21 cellular contexts compared by ENCODE assay signal in genomic region chr17:37465058-37465616, GRCh38. TPM values are rescaled to one million over a fixed set of nuclear protein-coding genes. Genes with fewer than 3 reads are reported as not detected.
DNase-seq lines count a peak whose midpoint lies in the region; ATAC-seq, FAIRE-seq and TF ChIP-seq lines count a peak whose summit lies in the region.
"Had no signal": no experiment of that assay in that cellular context is flagged by ENCODE, and none has a peak within 500 bp of the region (broad histone marks: within the 10 kb centered on the region; RNA-seq: fewer than 3 reads in every experiment).

No MANE protein-coding gene starts in this region.

- no peaks in the 10 kb centered on the region for H3K27me3 Mint-ChIP-seq in activated CD4-positive, alpha-beta T cell treated with anti-CD3 and anti-CD28 coated beads, Interleukin-2, amount 10 ng/mL, durations not matched to agents 24 days and 14 days
- H3K27me3 Mint-ChIP-seq: brain; stimulated activated naive CD8-positive, alpha-beta T cell treated with anti-CD3 and anti-CD28 coated beads, Interleukin-15, Interleukin-2, amounts not matched to agents 100 ng/mL and 50 ng/mL, for 24 hours had no signal

- no peaks in the 10 kb centered on the region for H3K27me3 ChIP-seq in endothelial cell of umbilical vein (ENCODE audit: control insufficient read depth in 2 of 2, insufficient read depth in 2 of 2, low read length in 2 of 2)
- H3K27me3 ChIP-seq: BLaER1, ovary had no signal

- peaks cover 18% of the 10 kb centered on the region for H3K4me1 Mint-ChIP-seq in activated CD4-positive, alpha-beta T cell treated with anti-CD3 and anti-CD28 coated beads, Interleukin-2, amount 10 ng/mL, durations not matched to agents 24 days and 14 days
- H3K4me1 Mint-ChIP-seq: brain, GM23338 had no signal

- POLR2A ChIA-PET in endothelial cell of umbilical vein (lab: Charles Lee): interaction anchor here (0.6 kb wide), 1 partner anchor 58 kb away, joined by 5 read pairs; no protein-coding TSS in a partner anchor

- peak overlapping the region; percentile 94 for H3K27ac ChIP-seq in endothelial cell of umbilical vein (ENCODE audit: insufficient read depth, low read depth, low read length)
- H3K27ac ChIP-seq: BLaER1, ovary, VCaP had no signal

- no peak overlapping the region for H3K4me3 ChIP-seq in endothelial cell of umbilical vein (replicated peaks in 1 of 3; ENCODE audit: insufficient read depth in 1 of 3, low read depth in 1 of 3, low read length in 3 of 3)
- H3K4me3 ChIP-seq: BLaER1, GM23338, ovary had no signal

- no peak overlapping the region for H3K4me3 Mint-ChIP-seq in activated CD4-positive, alpha-beta T cell treated with anti-CD3 and anti-CD28 coated beads, Interleukin-2, amount 10 ng/mL, durations not matched to agents 24 days and 14 days
- H3K4me3 Mint-ChIP-seq: brain; GM23338; stimulated activated naive CD8-positive, alpha-beta T cell treated with anti-CD3 and anti-CD28 coated beads, Interleukin-15, Interleukin-2, amounts not matched to agents 100 ng/mL and 50 ng/mL, for 24 hours had no signal

- dilution Hi-C loops in endothelial cell of umbilical vein (cut with MboI; ENCODE audit: extremely low pct_ligation_motif_present, low sequenced_read_pairs): no loop called here

- intact Hi-C loops in endothelial cell of umbilical vein (cut with micrococcal nuclease): loop anchor here (1.0 to 2.0 kb wide), 3 partner anchors 12 to 58 kb away; partner anchors contain the start of genes ACACA and TADA2A
- intact Hi-C loops in activated CD4-positive, alpha-beta T cell treated with anti-CD3 and anti-CD28 coated beads, Interleukin-2, amount 10 ng/mL, durations not matched to agents 24 days and 14 days (cut with micrococcal nuclease): no loop called here

- no peaks in the 10 kb centered on the region for H3K9me1 ChIP-seq in endothelial cell of umbilical vein (replicated peaks; ENCODE audit: control insufficient read depth, extremely low read depth, insufficient read depth, low read length)

- FAIRE-seq in RCC 7860 (lab: Jason Lieb, UNC): no peak
- no peak for FAIRE-seq in endothelial cell of umbilical vein (lab: Jason Lieb, UNC)
- FAIRE-seq: urothelium cell line had no signal

- CTCF ChIA-PET in endothelial cell of umbilical vein (lab: Charles Lee): interaction anchor here (1.0 to 1.6 kb wide), 2 partner anchors 11 to 12 kb away, joined by 3 to 4 read pairs; no protein-coding TSS in a partner anchor

- no peaks in the 10 kb centered on the region for H3K79me2 ChIP-seq in endothelial cell of umbilical vein (ENCODE audit: control insufficient read depth, insufficient read depth, low read length)

- H3K36me3 Mint-ChIP-seq in activated CD4-positive, alpha-beta T cell treated with anti-CD3 and anti-CD28 coated beads, Interleukin-2, amount 10 ng/mL, durations not matched to agents 24 days and 14 days (ENCODE audit: low read depth): peaks cover 46% of the 10 kb centered on the region

- H3K9ac ChIP-seq in endothelial cell of umbilical vein (replicated peaks; ENCODE audit: extremely low read depth, insufficient read depth, low read length): peak overlapping the region; percentile 58
- H3K9ac ChIP-seq: BLaER1 had no signal

- no peaks in the 10 kb centered on the region for H3K9me3 Mint-ChIP-seq in activated CD4-positive, alpha-beta T cell treated with anti-CD3 and anti-CD28 coated beads, Interleukin-2, amount 10 ng/mL, durations not matched to agents 24 days and 14 days
- H3K9me3 Mint-ChIP-seq: brain; GM23338; stimulated activated naive CD8-positive, alpha-beta T cell treated with anti-CD3 and anti-CD28 coated beads, Interleukin-15, Interleukin-2, amounts not matched to agents 100 ng/mL and 50 ng/mL, for 24 hours had no signal

- peaks cover 16% of the 10 kb centered on the region for H3K4me1 ChIP-seq in endothelial cell of umbilical vein (ENCODE audit: control insufficient read depth, extremely low read depth, insufficient read depth, low read length)
- H3K4me1 ChIP-seq: BLaER1 had no signal

- BruUV-seq in endothelial cell of umbilical vein (replicated peaks; lab: Mats Ljungman, UMichigan): no TSS peak

- TF ChIP-seq CTCF in endothelial cell of umbilical vein (IDR thresholded peaks at IDR 0.05; ENCODE audit: extremely low read depth in 1 of 2, insufficient read depth in 1 of 2, low read depth in 1 of 2, low read length in 2 of 2): no peak

- H3K36me3 ChIP-seq in endothelial cell of umbilical vein (ENCODE audit: control insufficient read depth in 2 of 2, extremely low read depth in 1 of 2, insufficient read depth in 2 of 2, low read length in 2 of 2): peaks cover 0 to 2% of the 10 kb centered on the region in 2 experiments
- H3K36me3 ChIP-seq: ovary had no signal

- no peaks in the 10 kb centered on the region for H3K9me3 ChIP-seq in endothelial cell of umbilical vein (replicated peaks; ENCODE audit: control insufficient read depth, insufficient read depth, low read length)
- H3K9me3 ChIP-seq: BLaER1, ovary had no signal

- no peak for ATAC-seq in HG03135 (IDR thresholded peaks at IDR 0.05; ENCODE audit: unreplicated experiment)
- ATAC-seq: GM23338 had no signal

- no peak for TF ChIP-seq POLR2A in endothelial cell of umbilical vein (IDR thresholded peaks at IDR 0.05; ENCODE audit: low read depth, low read length)

- H2AFZ ChIP-seq in endothelial cell of umbilical vein (ENCODE audit: low read depth, low read length): no peak overlapping the region
- H2AFZ ChIP-seq: GM23338 had no signal

- H3K4me2 ChIP-seq in endothelial cell of umbilical vein (ENCODE audit: insufficient read depth, low read length): peak overlapping the region; percentile 82
- H3K4me2 ChIP-seq: BLaER1, GM23338 had no signal

- peak; percentile 61 for DNase-seq in GM03348 (ENCODE audit: low spot score)
- DNase-seq in RCC 7860 (ENCODE audit: low spot score): peak; percentile 31
- peak; percentile 88 for DNase-seq in endothelial cell of umbilical vein (ENCODE audit: low read depth, low spot score)
- DNase-seq in lung microvascular endothelial cell (ENCODE audit: low read depth in 2 of 2): peak; percentile 86 to 97
- DNase-seq in activated CD4-positive, alpha-beta T cell treated with anti-CD3 and anti-CD28 coated beads, Interleukin-2, amount 10 ng/mL, durations not matched to agents 24 days and 14 days: no peak
- DNase-seq in NCI-H1105 (lab: John Stamatoyannopoulos, UW): no peak
- no peak for DNase-seq in NK-92 treated with Interleukin-12 subunit alpha and Interleukin-12 subunit beta, amount 100 ng/mL, for 24 hours (lab: John Stamatoyannopoulos, UW)
- DNase-seq: activated naive CD4-positive, alpha-beta T cell; DMS153; effector CD4-positive, alpha-beta T cell; head of caudate nucleus; kidney glomerular epithelial cell; NCI-H2227 treated with DMSO at 0.1 percent for 48 hours; ovary had no signal

- H3K27ac Mint-ChIP-seq in activated CD4-positive, alpha-beta T cell treated with anti-CD3 and anti-CD28 coated beads, Interleukin-2, amount 10 ng/mL, durations not matched to agents 24 days and 14 days: no peak overlapping the region
- H3K27ac Mint-ChIP-seq: GM23338; stimulated activated naive CD8-positive, alpha-beta T cell treated with anti-CD3 and anti-CD28 coated beads, Interleukin-15, Interleukin-2, amounts not matched to agents 100 ng/mL and 50 ng/mL, for 24 hours had no signal

- H4K20me1 ChIP-seq in endothelial cell of umbilical vein (replicated peaks; ENCODE audit: control insufficient read depth, extremely low read depth, insufficient read depth, low read length): no peaks in the 10 kb centered on the region
- H4K20me1 ChIP-seq: BLaER1 had no signal

TF ChIP-seq in endothelial cell of umbilical vein, 7 proteins besides CTCF, POLR2A, EP300 and RAD21 (continues in another document):
- TF ChIP-seq EZH2 (IDR thresholded peaks at IDR 0.05; ENCODE audit: borderline replicate concordance, low read depth, low read length, severe bottlenecking): no peak
- TF ChIP-seq GATA2 (IDR thresholded peaks at IDR 0.05; ENCODE audit: insufficient read depth, insufficient read length, low read depth, low read length): peak; percentile 45

RNA-seq across cellular contexts. Expression of gene DUSP14, which starts 24.6 kb away (rescaled TPM):
- total RNA-seq in endothelial cell of umbilical vein (33.5 and 36.4 TPM in 2 replicates), lung microvascular endothelial cell (17.9 and 18.8 TPM in 2 replicates)
- polyA plus RNA-seq in endothelial cell of umbilical vein: 62.5 and 64.2 TPM in 2 replicates
- 58.9 and 63.2 TPM in 2 replicates for polyA plus RNA-seq in endothelial cell of umbilical vein (2011; cell fraction: cytosol; rRNA removed)
- 33.4 and 35.0 TPM in 2 replicates for polyA plus RNA-seq in endothelial cell of umbilical vein (2011; cell fraction: nucleus; rRNA removed)
- 42.6 and 52.3 TPM in 2 replicates for polyA plus RNA-seq in endothelial cell of umbilical vein (2012)
- 44.1 and 49.4 TPM in 2 replicates for polyA minus RNA-seq in endothelial cell of umbilical vein
- 22.7 TPM for polyA minus RNA-seq in endothelial cell of umbilical vein (2011; cell fraction: cytosol; rRNA and poly(A)+ RNA removed)
- polyA minus RNA-seq in endothelial cell of umbilical vein (2011; cell fraction: nucleus; rRNA and poly(A)+ RNA removed): 16.9 and 20.3 TPM in 2 replicates
- 18.7 and 20.2 TPM in 2 replicates for total RNA-seq in activated CD4-positive, alpha-beta T cell treated with anti-CD3 and anti-CD28 coated beads, Interleukin-2, amount 10 ng/mL, durations not matched to agents 24 days and 14 days

RNA-seq across cellular contexts. Expression of gene TADA2A, which starts 58.5 kb away (rescaled TPM):
- 20.5 and 22.4 TPM in 2 replicates for total RNA-seq in endothelial cell of umbilical vein
- polyA plus RNA-seq in endothelial cell of umbilical vein: 9.9 and 11.1 TPM in 2 replicates
- polyA plus RNA-seq in endothelial cell of umbilical vein (2011; cell fraction: cytosol; rRNA removed): 10.1 and 12.5 TPM in 2 replicates
- polyA plus RNA-seq in endothelial cell of umbilical vein (2011; cell fraction: nucleus; rRNA removed): 38.9 and 40.2 TPM in 2 replicates
- polyA plus RNA-seq in endothelial cell of umbilical vein (2012): 16.8 and 17.9 TPM in 2 replicates
- 36.2 TPM in 2 replicates for polyA minus RNA-seq in endothelial cell of umbilical vein
- 18.1 TPM for polyA minus RNA-seq in endothelial cell of umbilical vein (2011; cell fraction: cytosol; rRNA and poly(A)+ RNA removed)
- polyA minus RNA-seq in endothelial cell of umbilical vein (2011; cell fraction: nucleus; rRNA and poly(A)+ RNA removed): 27.5 and 35.4 TPM in 2 replicates
- 8.5 and 15.3 TPM in 2 replicates for total RNA-seq in lung microvascular endothelial cell
- 43.2 and 46.7 TPM in 2 replicates for total RNA-seq in activated CD4-positive, alpha-beta T cell treated with anti-CD3 and anti-CD28 coated beads, Interleukin-2, amount 10 ng/mL, durations not matched to agents 24 days and 14 days

RNA-seq across cellular contexts. Expression of gene ACACA, which starts 58.5 kb away (rescaled TPM):
- total RNA-seq in endothelial cell of umbilical vein (116 and 124 TPM in 2 replicates), lung microvascular endothelial cell (26.8 and 29.2 TPM in 2 replicates)
- 55.3 and 56.8 TPM in 2 replicates for polyA plus RNA-seq in endothelial cell of umbilical vein
- 54.5 and 55.8 TPM in 2 replicates for polyA plus RNA-seq in endothelial cell of umbilical vein (2011; cell fraction: cytosol; rRNA removed)
- 108 and 114 TPM in 2 replicates for polyA plus RNA-seq in endothelial cell of umbilical vein (2011; cell fraction: nucleus; rRNA removed)
- 52.4 and 55.1 TPM in 2 replicates for polyA plus RNA-seq in endothelial cell of umbilical vein (2012)
- polyA minus RNA-seq in endothelial cell of umbilical vein: 343 and 426 TPM in 2 replicates
- 136 TPM for polyA minus RNA-seq in endothelial cell of umbilical vein (2011; cell fraction: cytosol; rRNA and poly(A)+ RNA removed)
- polyA minus RNA-seq in endothelial cell of umbilical vein (2011; cell fraction: nucleus; rRNA and poly(A)+ RNA removed): 301 and 431 TPM in 2 replicates
- 120 and 122 TPM in 2 replicates for total RNA-seq in activated CD4-positive, alpha-beta T cell treated with anti-CD3 and anti-CD28 coated beads, Interleukin-2, amount 10 ng/mL, durations not matched to agents 24 days and 14 days

Comparison
In these comparisons a context has a peak if more than half of its experiments do, and no peak if none do; other contexts are left out.
1. DNase-seq: peak in GM03348 (single experiment), RCC 7860 (single experiment), endothelial cell of umbilical vein (single experiment) and lung microvascular endothelial cell (2 of 2); none in activated CD4-positive, alpha-beta T cell treated with anti-CD3 and anti-CD28 coated beads, Interleukin-2, amount 10 ng/mL, durations not matched to agents 24 days and 14 days (single experiment), NCI-H1105 (single experiment) and NK-92 treated with Interleukin-12 subunit alpha and Interleukin-12 subunit beta, amount 100 ng/mL, for 24 hours (single experiment).